ENCODE assay signal across 1 cellular context in the genomic region with DNA sequence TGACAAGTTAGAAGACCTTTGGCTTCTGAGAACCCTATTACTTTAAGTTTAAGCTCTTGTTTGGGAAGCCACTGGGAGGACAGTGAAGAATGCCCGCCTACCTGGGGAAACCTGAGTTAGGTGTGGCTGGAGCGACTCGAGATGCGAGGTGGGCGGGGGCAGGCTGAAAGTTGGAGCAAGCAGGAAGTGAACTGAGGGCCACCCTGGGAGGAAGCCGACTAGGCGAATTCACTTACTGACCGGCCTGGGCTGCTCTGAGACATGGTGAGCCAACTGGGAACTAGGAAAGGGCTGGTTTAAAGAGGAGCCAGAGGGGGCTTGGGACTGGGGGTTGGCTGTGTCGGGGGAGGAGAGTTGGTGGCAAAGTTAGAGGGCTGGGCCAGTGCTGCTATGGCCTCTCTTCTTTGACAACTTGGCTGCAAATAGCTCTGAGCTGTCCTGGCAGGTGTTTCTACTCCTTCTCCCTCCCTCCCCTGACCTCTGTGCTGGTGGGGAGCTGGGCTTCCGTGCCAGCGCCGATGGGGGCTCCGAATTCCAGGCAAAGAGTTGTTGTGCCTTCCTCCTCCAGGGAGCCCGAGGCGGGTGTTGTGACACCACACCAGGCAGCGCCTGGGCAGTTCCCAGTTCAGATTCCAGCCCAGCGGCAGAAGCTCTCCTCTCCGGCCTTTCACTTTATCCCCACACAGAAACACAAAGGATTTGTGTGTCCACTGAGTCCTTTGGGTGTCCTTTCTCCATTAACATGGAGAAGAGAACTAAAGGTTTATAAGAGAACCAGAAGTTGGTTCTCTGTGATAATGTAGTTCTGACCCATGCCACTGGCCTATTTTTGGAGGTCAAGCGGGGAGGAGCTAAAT.
TF ChIP-seq lines count a peak whose summit lies in the region.

A gene (plus strand): TSS at position 201 of the 857 bp plus-strand sequence. CDS start 61 bp downstream, at position 262.

TF ChIP-seq in HepG2, 621 proteins besides CTCF, POLR2A, EP300 and RAD21 (continued from another document and continues in another):
- TF ChIP-seq, protein P1, sequence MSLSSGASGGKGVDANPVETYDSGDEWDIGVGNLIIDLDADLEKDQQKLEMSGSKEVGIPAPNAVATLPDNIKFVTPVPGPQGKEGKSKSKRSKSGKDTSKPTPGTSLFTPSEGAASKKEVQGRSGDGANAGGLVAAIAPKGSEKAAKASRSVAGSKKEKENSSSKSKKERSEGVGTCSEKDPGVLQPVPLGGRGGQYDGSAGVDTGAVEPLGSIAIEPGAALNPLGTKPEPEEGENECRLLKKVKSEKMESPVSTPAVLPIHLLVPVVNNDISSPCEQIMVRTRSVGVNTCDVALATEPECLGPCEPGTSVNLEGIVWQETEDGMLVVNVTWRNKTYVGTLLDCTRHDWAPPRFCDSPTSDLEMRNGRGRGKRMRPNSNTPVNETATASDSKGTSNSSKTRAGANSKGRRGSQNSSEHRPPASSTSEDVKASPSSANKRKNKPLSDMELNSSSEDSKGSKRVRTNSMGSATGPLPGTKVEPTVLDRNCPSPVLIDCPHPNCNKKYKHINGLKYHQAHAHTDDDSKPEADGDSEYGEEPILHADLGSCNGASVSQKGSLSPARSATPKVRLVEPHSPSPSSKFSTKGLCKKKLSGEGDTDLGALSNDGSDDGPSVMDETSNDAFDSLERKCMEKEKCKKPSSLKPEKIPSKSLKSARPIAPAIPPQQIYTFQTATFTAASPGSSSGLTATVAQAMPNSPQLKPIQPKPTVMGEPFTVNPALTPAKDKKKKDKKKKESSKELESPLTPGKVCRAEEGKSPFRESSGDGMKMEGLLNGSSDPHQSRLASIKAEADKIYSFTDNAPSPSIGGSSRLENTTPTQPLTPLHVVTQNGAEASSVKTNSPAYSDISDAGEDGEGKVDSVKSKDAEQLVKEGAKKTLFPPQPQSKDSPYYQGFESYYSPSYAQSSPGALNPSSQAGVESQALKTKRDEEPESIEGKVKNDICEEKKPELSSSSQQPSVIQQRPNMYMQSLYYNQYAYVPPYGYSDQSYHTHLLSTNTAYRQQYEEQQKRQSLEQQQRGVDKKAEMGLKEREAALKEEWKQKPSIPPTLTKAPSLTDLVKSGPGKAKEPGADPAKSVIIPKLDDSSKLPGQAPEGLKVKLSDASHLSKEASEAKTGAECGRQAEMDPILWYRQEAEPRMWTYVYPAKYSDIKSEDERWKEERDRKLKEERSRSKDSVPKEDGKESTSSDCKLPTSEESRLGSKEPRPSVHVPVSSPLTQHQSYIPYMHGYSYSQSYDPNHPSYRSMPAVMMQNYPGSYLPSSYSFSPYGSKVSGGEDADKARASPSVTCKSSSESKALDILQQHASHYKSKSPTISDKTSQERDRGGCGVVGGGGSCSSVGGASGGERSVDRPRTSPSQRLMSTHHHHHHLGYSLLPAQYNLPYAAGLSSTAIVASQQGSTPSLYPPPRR (CRISPR knock-in tag; IDR thresholded peaks at IDR 0.05; ENCODE audit: borderline replicate concordance) = 0 out of 2 replicates have a peak, but pooled peaks have one; percentile 2
- TF ChIP-seq SAFB2 (CRISPR knock-in tag; IDR thresholded peaks at IDR 0.05; ENCODE audit: borderline replicate concordance, low read depth) (no peak), JDP2 (CRISPR knock-in tag; IDR thresholded peaks at IDR 0.05; ENCODE audit: borderline replicate concordance) (no peak), YEATS2 (CRISPR knock-in tag; IDR thresholded peaks at IDR 0.05; ENCODE audit: borderline replicate concordance) (no peak), ELF4 (CRISPR knock-in tag; IDR thresholded peaks at IDR 0.05; ENCODE audit: borderline replicate concordance) (0 out of 2 replicates have a peak, but pooled peaks have one; percentile 4), KLF9 (CRISPR knock-in tag; IDR thresholded peaks at IDR 0.05; ENCODE audit: low read depth) (no peak), ZNF850 (CRISPR knock-in tag; conservative IDR thresholded peaks at IDR 0.05) (no peak), CBX5 (CRISPR knock-in tag; IDR thresholded peaks at IDR 0.05; ENCODE audit: borderline replicate concordance) (no peak), ZKSCAN1 (IDR thresholded peaks at IDR 0.05; ENCODE audit: low read length) (no peak), SNAI1 (CRISPR knock-in tag; IDR thresholded peaks at IDR 0.05; ENCODE audit: borderline replicate concordance) (no peak), ZNF383 (CRISPR knock-in tag; IDR thresholded peaks at IDR 0.05; ENCODE audit: borderline replicate concordance) (no peak), ZBTB7B (CRISPR knock-in tag; IDR thresholded peaks at IDR 0.05) (no peak), HOXA7 (CRISPR knock-in tag; IDR thresholded peaks at IDR 0.05) (no peak), MBD4 (IDR thresholded peaks at IDR 0.05; ENCODE audit: borderline replicate concordance, low read length) (no peak), FIP1L1 (IDR thresholded peaks at IDR 0.05; ENCODE audit: borderline replicate concordance, insufficient read depth, low read depth, low read length) (no peak), SETDB1 (CRISPR knock-in tag; IDR thresholded peaks at IDR 0.05; ENCODE audit: borderline replicate concordance) (no peak), ARNTL (CRISPR knock-in tag; IDR thresholded peaks at IDR 0.05) (no peak), ZNF607 (CRISPR knock-in tag; IDR thresholded peaks at IDR 0.05; ENCODE audit: borderline replicate concordance) (no peak), ZFP62 (CRISPR knock-in tag; IDR thresholded peaks at IDR 0.05) (no peak), ZNF333 (CRISPR knock-in tag; IDR thresholded peaks at IDR 0.05; ENCODE audit: borderline replicate concordance) (no peak)
- TF ChIP-seq, protein P2, sequence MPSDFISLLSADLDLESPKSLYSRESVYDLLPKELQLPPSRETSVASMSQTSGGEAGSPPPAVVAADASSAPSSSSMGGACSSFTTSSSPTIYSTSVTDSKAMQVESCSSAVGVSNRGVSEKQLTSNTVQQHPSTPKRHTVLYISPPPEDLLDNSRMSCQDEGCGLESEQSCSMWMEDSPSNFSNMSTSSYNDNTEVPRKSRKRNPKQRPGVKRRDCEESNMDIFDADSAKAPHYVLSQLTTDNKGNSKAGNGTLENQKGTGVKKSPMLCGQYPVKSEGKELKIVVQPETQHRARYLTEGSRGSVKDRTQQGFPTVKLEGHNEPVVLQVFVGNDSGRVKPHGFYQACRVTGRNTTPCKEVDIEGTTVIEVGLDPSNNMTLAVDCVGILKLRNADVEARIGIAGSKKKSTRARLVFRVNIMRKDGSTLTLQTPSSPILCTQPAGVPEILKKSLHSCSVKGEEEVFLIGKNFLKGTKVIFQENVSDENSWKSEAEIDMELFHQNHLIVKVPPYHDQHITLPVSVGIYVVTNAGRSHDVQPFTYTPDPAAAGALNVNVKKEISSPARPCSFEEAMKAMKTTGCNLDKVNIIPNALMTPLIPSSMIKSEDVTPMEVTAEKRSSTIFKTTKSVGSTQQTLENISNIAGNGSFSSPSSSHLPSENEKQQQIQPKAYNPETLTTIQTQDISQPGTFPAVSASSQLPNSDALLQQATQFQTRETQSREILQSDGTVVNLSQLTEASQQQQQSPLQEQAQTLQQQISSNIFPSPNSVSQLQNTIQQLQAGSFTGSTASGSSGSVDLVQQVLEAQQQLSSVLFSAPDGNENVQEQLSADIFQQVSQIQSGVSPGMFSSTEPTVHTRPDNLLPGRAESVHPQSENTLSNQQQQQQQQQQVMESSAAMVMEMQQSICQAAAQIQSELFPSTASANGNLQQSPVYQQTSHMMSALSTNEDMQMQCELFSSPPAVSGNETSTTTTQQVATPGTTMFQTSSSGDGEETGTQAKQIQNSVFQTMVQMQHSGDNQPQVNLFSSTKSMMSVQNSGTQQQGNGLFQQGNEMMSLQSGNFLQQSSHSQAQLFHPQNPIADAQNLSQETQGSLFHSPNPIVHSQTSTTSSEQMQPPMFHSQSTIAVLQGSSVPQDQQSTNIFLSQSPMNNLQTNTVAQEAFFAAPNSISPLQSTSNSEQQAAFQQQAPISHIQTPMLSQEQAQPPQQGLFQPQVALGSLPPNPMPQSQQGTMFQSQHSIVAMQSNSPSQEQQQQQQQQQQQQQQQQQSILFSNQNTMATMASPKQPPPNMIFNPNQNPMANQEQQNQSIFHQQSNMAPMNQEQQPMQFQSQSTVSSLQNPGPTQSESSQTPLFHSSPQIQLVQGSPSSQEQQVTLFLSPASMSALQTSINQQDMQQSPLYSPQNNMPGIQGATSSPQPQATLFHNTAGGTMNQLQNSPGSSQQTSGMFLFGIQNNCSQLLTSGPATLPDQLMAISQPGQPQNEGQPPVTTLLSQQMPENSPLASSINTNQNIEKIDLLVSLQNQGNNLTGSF (CRISPR knock-in tag; IDR thresholded peaks at IDR 0.05) = no peak
- TF ChIP-seq, protein P3, sequence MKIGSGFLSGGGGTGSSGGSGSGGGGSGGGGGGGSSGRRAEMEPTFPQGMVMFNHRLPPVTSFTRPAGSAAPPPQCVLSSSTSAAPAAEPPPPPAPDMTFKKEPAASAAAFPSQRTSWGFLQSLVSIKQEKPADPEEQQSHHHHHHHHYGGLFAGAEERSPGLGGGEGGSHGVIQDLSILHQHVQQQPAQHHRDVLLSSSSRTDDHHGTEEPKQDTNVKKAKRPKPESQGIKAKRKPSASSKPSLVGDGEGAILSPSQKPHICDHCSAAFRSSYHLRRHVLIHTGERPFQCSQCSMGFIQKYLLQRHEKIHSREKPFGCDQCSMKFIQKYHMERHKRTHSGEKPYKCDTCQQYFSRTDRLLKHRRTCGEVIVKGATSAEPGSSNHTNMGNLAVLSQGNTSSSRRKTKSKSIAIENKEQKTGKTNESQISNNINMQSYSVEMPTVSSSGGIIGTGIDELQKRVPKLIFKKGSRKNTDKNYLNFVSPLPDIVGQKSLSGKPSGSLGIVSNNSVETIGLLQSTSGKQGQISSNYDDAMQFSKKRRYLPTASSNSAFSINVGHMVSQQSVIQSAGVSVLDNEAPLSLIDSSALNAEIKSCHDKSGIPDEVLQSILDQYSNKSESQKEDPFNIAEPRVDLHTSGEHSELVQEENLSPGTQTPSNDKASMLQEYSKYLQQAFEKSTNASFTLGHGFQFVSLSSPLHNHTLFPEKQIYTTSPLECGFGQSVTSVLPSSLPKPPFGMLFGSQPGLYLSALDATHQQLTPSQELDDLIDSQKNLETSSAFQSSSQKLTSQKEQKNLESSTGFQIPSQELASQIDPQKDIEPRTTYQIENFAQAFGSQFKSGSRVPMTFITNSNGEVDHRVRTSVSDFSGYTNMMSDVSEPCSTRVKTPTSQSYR (CRISPR knock-in tag; IDR thresholded peaks at IDR 0.05; ENCODE audit: borderline replicate concordance) = no peak
- TF ChIP-seq, protein P4, sequence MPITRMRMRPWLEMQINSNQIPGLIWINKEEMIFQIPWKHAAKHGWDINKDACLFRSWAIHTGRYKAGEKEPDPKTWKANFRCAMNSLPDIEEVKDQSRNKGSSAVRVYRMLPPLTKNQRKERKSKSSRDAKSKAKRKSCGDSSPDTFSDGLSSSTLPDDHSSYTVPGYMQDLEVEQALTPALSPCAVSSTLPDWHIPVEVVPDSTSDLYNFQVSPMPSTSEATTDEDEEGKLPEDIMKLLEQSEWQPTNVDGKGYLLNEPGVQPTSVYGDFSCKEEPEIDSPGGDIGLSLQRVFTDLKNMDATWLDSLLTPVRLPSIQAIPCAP (CRISPR knock-in tag; IDR thresholded peaks at IDR 0.05; ENCODE audit: low read depth) = no peak
- TF ChIP-seq, protein P5, sequence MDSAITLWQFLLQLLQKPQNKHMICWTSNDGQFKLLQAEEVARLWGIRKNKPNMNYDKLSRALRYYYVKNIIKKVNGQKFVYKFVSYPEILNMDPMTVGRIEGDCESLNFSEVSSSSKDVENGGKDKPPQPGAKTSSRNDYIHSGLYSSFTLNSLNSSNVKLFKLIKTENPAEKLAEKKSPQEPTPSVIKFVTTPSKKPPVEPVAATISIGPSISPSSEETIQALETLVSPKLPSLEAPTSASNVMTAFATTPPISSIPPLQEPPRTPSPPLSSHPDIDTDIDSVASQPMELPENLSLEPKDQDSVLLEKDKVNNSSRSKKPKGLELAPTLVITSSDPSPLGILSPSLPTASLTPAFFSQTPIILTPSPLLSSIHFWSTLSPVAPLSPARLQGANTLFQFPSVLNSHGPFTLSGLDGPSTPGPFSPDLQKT (CRISPR knock-in tag; IDR thresholded peaks at IDR 0.05; ENCODE audit: borderline replicate concordance) = no peak
- TF ChIP-seq, protein P6, sequence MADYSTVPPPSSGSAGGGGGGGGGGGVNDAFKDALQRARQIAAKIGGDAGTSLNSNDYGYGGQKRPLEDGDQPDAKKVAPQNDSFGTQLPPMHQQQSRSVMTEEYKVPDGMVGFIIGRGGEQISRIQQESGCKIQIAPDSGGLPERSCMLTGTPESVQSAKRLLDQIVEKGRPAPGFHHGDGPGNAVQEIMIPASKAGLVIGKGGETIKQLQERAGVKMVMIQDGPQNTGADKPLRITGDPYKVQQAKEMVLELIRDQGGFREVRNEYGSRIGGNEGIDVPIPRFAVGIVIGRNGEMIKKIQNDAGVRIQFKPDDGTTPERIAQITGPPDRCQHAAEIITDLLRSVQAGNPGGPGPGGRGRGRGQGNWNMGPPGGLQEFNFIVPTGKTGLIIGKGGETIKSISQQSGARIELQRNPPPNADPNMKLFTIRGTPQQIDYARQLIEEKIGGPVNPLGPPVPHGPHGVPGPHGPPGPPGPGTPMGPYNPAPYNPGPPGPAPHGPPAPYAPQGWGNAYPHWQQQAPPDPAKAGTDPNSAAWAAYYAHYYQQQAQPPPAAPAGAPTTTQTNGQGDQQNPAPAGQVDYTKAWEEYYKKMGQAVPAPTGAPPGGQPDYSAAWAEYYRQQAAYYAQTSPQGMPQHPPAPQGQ (CRISPR knock-in tag; IDR thresholded peaks at IDR 0.05; ENCODE audit: borderline replicate concordance) = no peak
- TF ChIP-seq, protein P7, sequence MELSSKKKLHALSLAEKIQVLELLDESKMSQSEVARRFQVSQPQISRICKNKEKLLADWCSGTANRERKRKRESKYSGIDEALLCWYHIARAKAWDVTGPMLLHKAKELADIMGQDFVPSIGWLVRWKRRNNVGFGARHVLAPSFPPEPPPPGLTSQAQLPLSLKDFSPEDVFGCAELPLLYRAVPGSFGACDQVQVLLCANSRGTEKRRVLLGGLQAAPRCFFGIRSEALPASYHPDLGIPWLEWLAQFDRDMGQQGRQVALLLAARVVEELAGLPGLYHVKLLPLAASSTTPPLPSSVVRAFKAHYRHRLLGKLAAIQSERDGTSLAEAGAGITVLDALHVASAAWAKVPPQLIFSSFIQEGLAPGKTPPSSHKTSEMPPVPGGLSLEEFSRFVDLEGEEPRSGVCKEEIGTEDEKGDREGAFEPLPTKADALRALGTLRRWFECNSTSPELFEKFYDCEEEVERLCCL (CRISPR knock-in tag; IDR thresholded peaks at IDR 0.05; ENCODE audit: borderline replicate concordance) = no peak
- TF ChIP-seq, protein P8, sequence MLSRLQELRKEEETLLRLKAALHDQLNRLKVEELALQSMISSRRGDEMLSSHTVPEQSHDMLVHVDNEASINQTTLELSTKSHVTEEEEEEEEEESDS (CRISPR knock-in tag; IDR thresholded peaks at IDR 0.05; ENCODE audit: borderline replicate concordance) = peak; percentile 41; the same call in 1 of the 2 replicates
- TF ChIP-seq, protein P9, sequence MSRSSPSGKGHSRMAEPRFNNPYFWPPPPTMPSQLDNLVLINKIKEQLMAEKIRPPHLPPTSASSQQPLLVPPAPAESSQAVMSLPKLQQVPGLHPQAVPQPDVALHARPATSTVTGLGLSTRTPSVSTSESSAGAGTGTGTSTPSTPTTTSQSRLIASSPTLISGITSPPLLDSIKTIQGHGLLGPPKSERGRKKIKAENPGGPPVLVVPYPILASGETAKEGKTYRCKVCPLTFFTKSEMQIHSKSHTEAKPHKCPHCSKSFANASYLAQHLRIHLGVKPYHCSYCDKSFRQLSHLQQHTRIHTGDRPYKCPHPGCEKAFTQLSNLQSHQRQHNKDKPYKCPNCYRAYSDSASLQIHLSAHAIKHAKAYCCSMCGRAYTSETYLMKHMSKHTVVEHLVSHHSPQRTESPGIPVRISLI (CRISPR knock-in tag; IDR thresholded peaks at IDR 0.05; ENCODE audit: borderline replicate concordance) = no peak
